10 cellular contexts compared by ENCODE assay signal in the genomic region with DNA sequence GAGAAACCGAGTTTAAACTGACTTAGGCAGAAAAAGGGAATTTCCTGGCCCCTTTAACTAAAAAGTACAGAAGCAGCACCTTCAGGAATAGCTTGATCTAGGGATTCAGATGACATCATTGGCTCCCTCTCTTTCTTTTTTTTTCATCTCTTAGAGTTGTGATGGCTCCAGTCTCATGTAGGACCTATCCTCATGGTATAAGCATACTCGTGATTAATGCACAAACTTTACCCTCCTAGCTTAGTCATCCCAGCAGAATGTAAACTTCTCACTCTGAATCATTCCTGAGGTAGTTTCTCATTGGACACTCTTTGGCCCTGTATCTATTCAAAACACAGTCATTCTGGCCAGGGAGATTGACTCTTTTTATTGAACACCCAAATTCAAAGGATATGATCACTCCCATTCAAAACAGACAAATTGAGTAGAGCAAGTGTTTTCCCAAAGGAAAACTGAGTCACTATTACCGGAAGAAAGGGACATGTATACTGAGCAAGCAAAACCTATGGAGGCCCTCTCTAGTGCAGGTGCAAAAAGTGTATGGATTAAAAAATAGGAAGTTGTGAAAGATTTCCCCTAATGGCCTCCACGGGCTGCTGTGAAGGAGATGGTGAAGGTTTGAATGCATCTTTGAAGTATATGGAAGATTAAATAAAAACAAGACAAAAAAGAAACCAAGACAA. TPM values are rescaled to one million over a fixed set of nuclear protein-coding genes. Genes with fewer than 3 reads are reported as not detected.
DNase-seq lines count a peak whose midpoint lies in the region; ATAC-seq and TF ChIP-seq lines count a peak whose summit lies in the region.
"Had no signal": no experiment of that assay in that cellular context is flagged by ENCODE, and none has a peak within 500 bp of the region (broad histone marks: within the 10 kb centered on the region; RNA-seq: fewer than 3 reads in every experiment).

No MANE protein-coding gene starts in this region.

- H2BK5ac ChIP-seq in IMR-90 (ENCODE audit: low read depth, low read length, poor library complexity, severe bottlenecking), result peak overlapping the region; percentile 3

- H2AFZ ChIP-seq in IMR-90 (replicated peaks; ENCODE audit: low read length, poor library complexity), result no peak overlapping the region

- H3K27ac ChIP-seq in IMR-90 (ENCODE audit: insufficient read depth, low read length), result no peak overlapping the region
- H3K27ac ChIP-seq: prostate gland had no signal

- intact Hi-C loops in IMR-90 (cut with micrococcal nuclease), result no loop called here

- no peak for TF ChIP-seq POLR2A in IMR-90 (IDR thresholded peaks at IDR 0.05; ENCODE audit: low read depth, low read length)

- H3K4ac ChIP-seq in IMR-90 (ENCODE audit: low read depth, low read length), result peak overlapping the region; percentile 78

- H4K8ac ChIP-seq in IMR-90 (ENCODE audit: low read depth in 2 of 2, low read length in 2 of 2), result no peak overlapping the region

- H3K79me1 ChIP-seq in IMR-90 (ENCODE audit: low read depth in 1 of 2, low read length in 2 of 2), result no peaks in the 10 kb centered on the region

- dilution Hi-C loops in IMR-90 (cut with HindIII; ENCODE audit: low sequenced_read_pairs, unreplicated experiment), result no loop called here

- H3K27me3 ChIP-seq in IMR-90 (ENCODE audit: control insufficient read depth, insufficient read depth, low read length), result no peaks in the 10 kb centered on the region

- H3K14ac ChIP-seq in IMR-90 (replicated peaks; ENCODE audit: low read depth, low read length), result no peak overlapping the region

- 0 out of 3 replicates have a peak overlapping the region, but pooled peaks have one; percentile 83 for H2BK15ac ChIP-seq in IMR-90 (ENCODE audit: low read depth, low read length)

- peaks cover 3% of the 10 kb centered on the region; the same call in 1 of the 2 replicates for H3K9me1 ChIP-seq in IMR-90 (ENCODE audit: insufficient read depth, low read length)

- H4K20me1 ChIP-seq in IMR-90 (ENCODE audit: insufficient read depth, low read length), result no peaks in the 10 kb centered on the region

- H2AK9ac ChIP-seq in IMR-90 (replicated peaks; ENCODE audit: low read depth, low read length, poor library complexity), result no peak overlapping the region

- peak overlapping the region; percentile 77 for H2BK20ac ChIP-seq in IMR-90 (ENCODE audit: low read depth, low read length)

- peaks cover 3% of the 10 kb centered on the region for H3K4me1 ChIP-seq in IMR-90 (ENCODE audit: control insufficient read depth, insufficient read depth, low read length)
- H3K4me1 ChIP-seq: prostate gland had no signal

- H3K9ac ChIP-seq in IMR-90 (ENCODE audit: low read depth, low read length), result no peak overlapping the region

- TF ChIP-seq RAD21 in IMR-90 (IDR thresholded peaks at IDR 0.05; ENCODE audit: low read length), result no peak

- H3K18ac ChIP-seq in IMR-90 (ENCODE audit: low read depth, low read length), result no peak overlapping the region

- H3K4me3 ChIP-seq in IMR-90 (ENCODE audit: insufficient read depth, low read depth, low read length), result no peak overlapping the region
- H3K4me3 ChIP-seq: lung, prostate gland had no signal

- H3K23ac ChIP-seq in IMR-90 (ENCODE audit: low read depth, low read length), result no peak overlapping the region

- H3K4me2 ChIP-seq in IMR-90 (ENCODE audit: low read depth, low read length), result no peak overlapping the region

- in situ Hi-C loops in IMR-90 (cut with MboI; ENCODE audit: low sequenced_read_pairs), result no loop called here

- no peak for TF ChIP-seq CTCF in IMR-90 (conservative IDR thresholded peaks at IDR 0.05; ENCODE audit: low read depth, low read length)

- no peaks in the 10 kb centered on the region for H3K36me3 ChIP-seq in IMR-90 (ENCODE audit: control insufficient read depth, insufficient read depth, low read length)
- H3K36me3 ChIP-seq: prostate gland had no signal

- H4K91ac ChIP-seq in IMR-90 (ENCODE audit: insufficient read depth, low read depth, low read length), result peak overlapping the region; percentile 63; the same call in 1 of the 2 replicates

- H4K5ac ChIP-seq in IMR-90 (ENCODE audit: low read depth, low read length), result no peak overlapping the region

- no TSS peak for BruUV-seq in IMR-90 (replicated peaks; lab: Mats Ljungman, UMichigan)

- POLR2A ChIA-PET in IMR-90 (lab: Charles Lee; ENCODE audit: unreplicated experiment), result interaction anchor here (0.6 kb wide), 1 partner anchor 555 kb away, joined by 3 read pairs; no protein-coding TSS in a partner anchor

- DNase-seq in EL, result peak; percentile 95
- peak; percentile 99 for DNase-seq in IMR-90
- DNase-seq in brain pericyte (ENCODE audit: low read depth, low spot score), result peak; percentile 5
- DNase-seq in non-pigmented ciliary epithelial cell (ENCODE audit: low read depth), result peak; percentile 85
- DNase-seq in COR-L47 (lab: John Stamatoyannopoulos, UW), result no peak
- no peak for DNase-seq in SIG-M5 treated with dmso at 0.1 percent for 504 hours (lab: John Stamatoyannopoulos, UW; ENCODE audit: unreplicated experiment)

- CTCF ChIA-PET in IMR-90 (lab: Yijun Ruan, JAX), result interaction anchor here (1.2 to 1.3 kb wide), 2 partner anchors 13 to 339 kb away, joined by 5 to 7 read pairs; no protein-coding TSS in a partner anchor

- H2AK5ac ChIP-seq in IMR-90 (ENCODE audit: low read depth, low read length), result peak overlapping the region; percentile 21; the same call in 1 of the 2 replicates

- H2BK120ac ChIP-seq in IMR-90 (ENCODE audit: low read depth, low read length), result peak overlapping the region; percentile 45

- no CpG with 5 or more reads among the region's 4 CpGs for WGBS in IMR-90 (ENCODE audit: extremely low coverage in 2 of 2, insufficient read length in 1 of 2), 2 experiments

- ATAC-seq in IMR-90 (ENCODE audit: low read depth) (peak; percentile 99), GM18498 (IDR thresholded peaks at IDR 0.05; ENCODE audit: unreplicated experiment) (no peak), HG03439 (IDR thresholded peaks at IDR 0.05; ENCODE audit: unreplicated experiment) (no peak)

- H3K9me3 ChIP-seq in IMR-90 (ENCODE audit: control insufficient read depth, insufficient read depth, low read length), result peaks cover 3% of the 10 kb centered on the region; the same call in 1 of the 2 replicates
- H3K9me3 ChIP-seq: prostate gland had no signal

- H3K56ac ChIP-seq in IMR-90 (ENCODE audit: extremely low read depth, insufficient read depth, low read length), result no peak overlapping the region

TF ChIP-seq in IMR-90, 13 proteins besides CTCF, POLR2A, EP300 and RAD21:
- TF ChIP-seq BHLHE40 (IDR thresholded peaks at IDR 0.05; ENCODE audit: low read depth, low read length) (peak; percentile 72), FOS (IDR thresholded peaks at IDR 0.05; ENCODE audit: low read depth, low read length) (peak; percentile 99), MAFK (IDR thresholded peaks at IDR 0.05; ENCODE audit: low read depth, low read length) (no peak), RCOR1 (IDR thresholded peaks at IDR 0.05; ENCODE audit: insufficient replicate concordance, low read length) (peak; percentile 87)

RNA-seq across cellular contexts. Expression of a gene that starts 27.6 kb away (rescaled TPM):
- not detected in 2 replicates for total RNA-seq in IMR-90 (2012; rRNA removed)
- polyA plus RNA-seq in IMR-90 (2012; rRNA removed), result not detected in 2 replicates
- polyA plus RNA-seq in IMR-90 (2012; cell fraction: cytosol; rRNA removed), result not detected in 2 replicates
- not detected in 2 replicates for polyA plus RNA-seq in IMR-90 (2012; cell fraction: nucleus; rRNA removed; ENCODE audit: low replicate concordance)
- total RNA-seq: lung, prostate gland had no signal
- polyA plus RNA-seq: lung had no signal

Comparison
In these comparisons a context has a peak if more than half of its experiments do, and no peak if none do; other contexts are left out.
1. DNase-seq: peak in EL (single experiment), IMR-90 (single experiment), brain pericyte (single experiment) and non-pigmented ciliary epithelial cell (single experiment); none in COR-L47 (single experiment) and SIG-M5 treated with dmso at 0.1 percent for 504 hours (single experiment).